In the genomic region with DNA sequence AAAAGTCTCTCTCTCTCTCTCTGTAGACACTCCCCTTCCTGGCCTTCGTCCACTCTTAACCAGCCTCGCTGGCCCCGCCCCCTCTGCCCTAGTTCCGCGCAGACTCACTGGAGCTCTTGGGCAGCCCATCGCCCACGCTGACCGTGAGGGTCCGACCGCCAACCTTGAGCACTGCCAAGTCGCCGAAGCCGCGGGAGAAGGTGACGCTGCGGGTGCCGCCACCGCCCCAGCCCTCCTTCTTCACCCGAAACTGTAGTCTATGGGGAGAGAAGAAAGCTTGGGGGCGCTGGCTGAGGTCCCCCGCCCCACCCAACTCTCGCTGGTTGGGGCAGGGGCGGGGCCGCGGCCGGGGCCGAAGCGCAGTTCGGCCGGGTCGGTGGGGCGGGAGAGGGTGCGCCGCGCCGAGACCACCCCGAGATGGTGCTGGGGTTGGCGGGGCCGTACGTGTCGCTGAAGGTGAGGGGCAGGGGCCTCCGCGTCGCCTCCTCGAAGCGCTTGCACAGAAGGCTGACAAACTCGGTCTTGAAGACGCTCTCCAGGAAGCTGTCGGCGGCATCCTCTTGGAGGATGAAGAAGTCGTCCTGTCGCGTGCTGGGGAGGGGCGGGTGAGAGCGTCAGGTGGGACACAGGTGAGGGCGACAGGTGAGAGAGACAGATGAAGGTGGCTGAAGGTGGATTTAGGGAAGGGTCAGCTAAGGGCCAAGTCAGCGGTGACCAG, we compare ENCODE assay signal across 9 cellular contexts. TPM values are rescaled to one million over a fixed set of nuclear protein-coding genes. Genes with fewer than 3 reads are reported as not detected.
A peak's percentile ranks its signal among the peaks of the same experiment; 100 is the strongest.
DNase-seq lines count a peak whose midpoint lies in the region; ATAC-seq, FAIRE-seq and TF ChIP-seq lines count a peak whose summit lies in the region.
"Had no signal": no experiment of that assay in that cellular context is flagged by ENCODE, and none has a peak within 500 bp of the region (broad histone marks: within the 10 kb centered on the region; RNA-seq: fewer than 3 reads in every experiment).

No MANE protein-coding gene starts in this region.

- CTCF ChIA-PET in A549 (lab: Yijun Ruan, JAX) = interaction anchor here (0.8 to 3.3 kb wide), 4 partner anchors 8 to 60 kb away, joined by 3 to 17 read pairs (median 8); a partner anchor contains a TSS
- CTCF ChIA-PET in naive thymus-derived CD4-positive, alpha-beta T cell (lab: Charles Lee) = interaction anchor here (1.4 to 6.5 kb wide), 2 partner anchors 11 to 52 kb away, joined by 3 to 35 read pairs; a partner anchor contains a TSS

- no peaks in the 10 kb centered on the region for H3K27me3 Mint-ChIP-seq in naive thymus-derived CD4-positive, alpha-beta T cell

- peaks cover 0 to 44% (median 0%) of the 10 kb centered on the region in 5 donors for H3K36me3 Mint-ChIP-seq in naive thymus-derived CD4-positive, alpha-beta T cell

- no peak for FAIRE-seq in A549 (lab: Jason Lieb, UNC)
- FAIRE-seq: GM12878 had no signal

- no peak for TF ChIP-seq EP300 in A549 (IDR thresholded peaks at IDR 0.05)

- intact Hi-C loops in naive thymus-derived CD4-positive, alpha-beta T cell (cut with micrococcal nuclease) = no loop called here

- no peak for TF ChIP-seq RAD21 in A549 (conservative IDR thresholded peaks at IDR 0.05 in 1 of 2, IDR thresholded peaks at IDR 0.05 in 1 of 2)

- peak overlapping the region in 6 of 9 donors; percentile 19 to 77 (median 58) for H3K27ac Mint-ChIP-seq in naive thymus-derived CD4-positive, alpha-beta T cell

- peak; percentile 85 for TF ChIP-seq POLR2A in A549 (IDR thresholded peaks at IDR 0.05; ENCODE audit: low read length)

- H3K4me1 ChIP-seq in A549 = peaks cover 4% of the 10 kb centered on the region; the same call in 1 of the 3 replicates
- peaks cover 0 to 11% of the 10 kb centered on the region in 2 donors for H3K4me1 ChIP-seq in naive thymus-derived CD4-positive, alpha-beta T cell (ENCODE audit: control insufficient read depth in 2 of 2, insufficient read depth in 2 of 2, low read length in 2 of 2)

- POLR2A ChIA-PET in A549 (lab: Yijun Ruan, JAX) = interaction anchor here (0.6 to 2.7 kb wide), 4 partner anchors 13 to 219 kb away, joined by 5 to 39 read pairs (median 5); a partner anchor contains a TSS
- POLR2A ChIA-PET in naive thymus-derived CD4-positive, alpha-beta T cell (lab: Charles Lee) = interaction anchor here (0.6 kb wide), 1 partner anchor 9 kb away, joined by 4 read pairs; no protein-coding TSS in a partner anchor

- H3K27me3 ChIP-seq in naive thymus-derived CD4-positive, alpha-beta T cell (ENCODE audit: control insufficient read depth in 2 of 2, insufficient read depth in 2 of 2, low read length in 2 of 2) = no peaks in the 10 kb centered on the region

- H3K27ac ChIP-seq in A549 = peak overlapping the region; percentile 76 to 92
- H3K27ac ChIP-seq in naive thymus-derived CD4-positive, alpha-beta T cell (ENCODE audit: low read depth, low read length) = no peak overlapping the region

- H3K9me3 ChIP-seq in A549 = no peaks in the 10 kb centered on the region
- no peaks in the 10 kb centered on the region for H3K9me3 ChIP-seq in naive thymus-derived CD4-positive, alpha-beta T cell (ENCODE audit: control insufficient read depth in 2 of 3, low read length in 3 of 3)

- H3K4me3 Mint-ChIP-seq in naive thymus-derived CD4-positive, alpha-beta T cell = peak overlapping the region in 1 of 10 donors; percentile 47

- no peak for TF ChIP-seq CTCF in A549 (IDR thresholded peaks at IDR 0.05)
- TF ChIP-seq CTCF in fibroblast of villous mesenchyme (IDR thresholded peaks at IDR 0.05; ENCODE audit: insufficient read depth, low read depth, low read length) = no peak

- H3K4me1 Mint-ChIP-seq in naive thymus-derived CD4-positive, alpha-beta T cell = peaks cover 9 to 26% (median 23%) of the 10 kb centered on the region in 7 donors

- 23% methylated on average over 6 of the region's 57 CpGs for WGBS in A549 (ENCODE audit: missing lambda C conversion rate)

- H3K4me2 ChIP-seq in A549 = peak overlapping the region; percentile 97

- peak; percentile 83 to 86 for ATAC-seq in A549
- ATAC-seq in naive thymus-derived CD4-positive, alpha-beta T cell = no peak

- peak overlapping the region; percentile 69 for H3K4me3 ChIP-seq in A549
- H3K4me3 ChIP-seq in fibroblast of villous mesenchyme (ENCODE audit: low read depth, low read length) = peak overlapping the region; percentile 88
- H3K4me3 ChIP-seq in naive thymus-derived CD4-positive, alpha-beta T cell (ENCODE audit: low read length) = no peak overlapping the region
- H3K4me3 ChIP-seq: GM12878 had no signal

- H3K36me3 ChIP-seq in naive thymus-derived CD4-positive, alpha-beta T cell (ENCODE audit: control insufficient read depth in 2 of 3, insufficient read depth in 3 of 3, low read length in 3 of 3) = peaks cover 0 to 38% (median 0%) of the 10 kb centered on the region in 3 experiments

- H3K9me3 Mint-ChIP-seq in naive thymus-derived CD4-positive, alpha-beta T cell = no peaks in the 10 kb centered on the region

- DNase-seq in A549 (ENCODE audit: low read depth in 1 of 2, low spot score in 1 of 2) (peak; percentile 67 to 86), HK-2 (ENCODE audit: unreplicated experiment) (peak; percentile 90), SW 1271 (lab: John Stamatoyannopoulos, UW) (peak; percentile 74 to 85), fibroblast of villous mesenchyme (ENCODE audit: low read depth) (peak; percentile 91), NCI-H2107 (lab: John Stamatoyannopoulos, UW) (no peak), activated gamma-delta T cell treated with Interleukin-2 at 50 U/mL for 16 hours (no peak)
- no peak for DNase-seq in naive thymus-derived CD4-positive, alpha-beta T cell
- DNase-seq in activated CD4-positive, alpha-beta T cell treated with anti-CD3 and anti-CD28 coated beads for 4 hours = no peak

TF ChIP-seq in A549, 52 proteins besides CTCF, POLR2A, EP300 and RAD21 (continues in another document):
- TF ChIP-seq TP53 (CRISPR knock-in tag; IDR thresholded peaks at IDR 0.05) = no peak
- no peak for TF ChIP-seq EHMT2 (IDR thresholded peaks at IDR 0.05; ENCODE audit: low read depth)
- TF ChIP-seq, protein P1, sequence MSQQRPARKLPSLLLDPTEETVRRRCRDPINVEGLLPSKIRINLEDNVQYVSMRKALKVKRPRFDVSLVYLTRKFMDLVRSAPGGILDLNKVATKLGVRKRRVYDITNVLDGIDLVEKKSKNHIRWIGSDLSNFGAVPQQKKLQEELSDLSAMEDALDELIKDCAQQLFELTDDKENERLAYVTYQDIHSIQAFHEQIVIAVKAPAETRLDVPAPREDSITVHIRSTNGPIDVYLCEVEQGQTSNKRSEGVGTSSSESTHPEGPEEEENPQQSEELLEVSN (IDR thresholded peaks at IDR 0.05; ENCODE audit: borderline replicate concordance, low read depth) = 0 out of 2 replicates have a peak, but pooled peaks have one; percentile 21
- no peak for TF ChIP-seq RFX5 (IDR thresholded peaks at IDR 0.05)
- TF ChIP-seq ZNF302 (CRISPR knock-in tag; IDR thresholded peaks at IDR 0.05) = no peak
- TF ChIP-seq PHF8 (IDR thresholded peaks at IDR 0.05; ENCODE audit: borderline replicate concordance, low read depth) = no peak
- TF ChIP-seq, protein P2, sequence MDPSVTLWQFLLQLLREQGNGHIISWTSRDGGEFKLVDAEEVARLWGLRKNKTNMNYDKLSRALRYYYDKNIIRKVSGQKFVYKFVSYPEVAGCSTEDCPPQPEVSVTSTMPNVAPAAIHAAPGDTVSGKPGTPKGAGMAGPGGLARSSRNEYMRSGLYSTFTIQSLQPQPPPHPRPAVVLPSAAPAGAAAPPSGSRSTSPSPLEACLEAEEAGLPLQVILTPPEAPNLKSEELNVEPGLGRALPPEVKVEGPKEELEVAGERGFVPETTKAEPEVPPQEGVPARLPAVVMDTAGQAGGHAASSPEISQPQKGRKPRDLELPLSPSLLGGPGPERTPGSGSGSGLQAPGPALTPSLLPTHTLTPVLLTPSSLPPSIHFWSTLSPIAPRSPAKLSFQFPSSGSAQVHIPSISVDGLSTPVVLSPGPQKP (IDR thresholded peaks at IDR 0.05; ENCODE audit: low read depth, low read length) = no peak

RNA-seq across cellular contexts. Expression of a gene that starts 12.5 kb away (rescaled TPM):
- polyA plus RNA-seq in A549 (2011; rRNA removed) (2.8 and 3.3 TPM in 2 replicates), A549 (2017; fragmentation: RNase III; extraction: RNeasy Plus Mini Kit Qiagen cat#74134 plus additional on column Dnase treatment) (20.0 to 22.1 TPM (median 21.5 TPM) in 3 replicates)
- polyA plus RNA-seq in A549 (2012; cell fraction: cytosol; rRNA removed) = 16.0 and 17.8 TPM in 2 replicates
- polyA plus RNA-seq in A549 (2012; cell fraction: nucleus; rRNA removed) = 23.4 and 38.8 TPM in 2 replicates
- polyA minus RNA-seq in A549 (2011; rRNA and poly(A)+ RNA removed) = 0.99 and 4.4 TPM in 2 replicates
- total RNA-seq in fibroblast of villous mesenchyme = 5.2 and 6.4 TPM in 2 replicates
- 10 to 100 TPM; 36.0 to 69.2 (median 60.8) TPM for total RNA-seq in naive thymus-derived CD4-positive, alpha-beta T cell
- 10 to 100 TPM; 20.2 to 25.4 TPM for polyA plus RNA-seq in naive thymus-derived CD4-positive, alpha-beta T cell

RNA-seq across cellular contexts. Expression of a gene that starts 24.1 kb away (rescaled TPM):
- polyA plus RNA-seq in A549 (2011; rRNA removed) = 0.07 TPM in 1 of 2 replicates, not detected in the other
- 0.05 TPM in 2 replicates for polyA plus RNA-seq in A549 (2012; cell fraction: cytosol; rRNA removed)
- 0.49 and 0.56 TPM in 2 replicates for polyA plus RNA-seq in A549 (2012; cell fraction: nucleus; rRNA removed)
- polyA plus RNA-seq in A549 (2017; fragmentation: RNase III; extraction: RNeasy Plus Mini Kit Qiagen cat#74134 plus additional on column Dnase treatment) = 0.08 to 0.28 TPM (median 0.13 TPM) in 3 replicates
- not detected in 2 replicates for polyA minus RNA-seq in A549 (2011; rRNA and poly(A)+ RNA removed)
- total RNA-seq in fibroblast of villous mesenchyme = under 0.01 TPM in 1 of 2 replicates, not detected in the other
- total RNA-seq in naive thymus-derived CD4-positive, alpha-beta T cell = 10 to 100 TPM in 2 of 5 experiments, 1 to 10 TPM in 3; 1.1 to 82.8 (median 3.9) TPM
- under 1 TPM; 0.12 to 0.34 TPM for polyA plus RNA-seq in naive thymus-derived CD4-positive, alpha-beta T cell

RNA-seq across cellular contexts. Expression of a gene that starts 50.7 kb away (rescaled TPM):
- polyA plus RNA-seq in A549 (2011; rRNA removed) = 0.37 and 0.95 TPM in 2 replicates
- 0.45 TPM in 2 replicates for polyA plus RNA-seq in A549 (2012; cell fraction: cytosol; rRNA removed)
- polyA plus RNA-seq in A549 (2012; cell fraction: nucleus; rRNA removed) = 0.60 and 0.76 TPM in 2 replicates
- 0.17 to 0.24 TPM (median 0.23 TPM) in 3 replicates for polyA plus RNA-seq in A549 (2017; fragmentation: RNase III; extraction: RNeasy Plus Mini Kit Qiagen cat#74134 plus additional on column Dnase treatment)
- polyA minus RNA-seq in A549 (2011; rRNA and poly(A)+ RNA removed) = 1.2 and 1.9 TPM in 2 replicates
- 0.32 and 1.3 TPM in 2 replicates for total RNA-seq in fibroblast of villous mesenchyme
- 100 to 1,000 TPM in 2 of 5 experiments, 10 to 100 TPM in 3; 25.5 to 472 (median 66.7) TPM for total RNA-seq in naive thymus-derived CD4-positive, alpha-beta T cell
- 1 to 10 TPM in 1 of 2 donors, under 1 TPM in 1; 0.83 to 1.0 TPM for polyA plus RNA-seq in naive thymus-derived CD4-positive, alpha-beta T cell

Comparison
In these comparisons a context has a peak if more than half of its experiments do, and no peak if none do; other contexts are left out.
1. DNase-seq: peak in A549 (2 of 2), HK-2 (single experiment), SW 1271 (2 of 2) and fibroblast of villous mesenchyme (single experiment); none in naive thymus-derived CD4-positive, alpha-beta T cell (0 of 9), NCI-H2107 (single experiment), activated gamma-delta T cell treated with Interleukin-2 at 50 U/mL for 16 hours (single experiment) and activated CD4-positive, alpha-beta T cell treated with anti-CD3 and anti-CD28 coated beads for 4 hours (0 of 2).
2. RNA of a gene that starts 50.7 kb away (total RNA-seq): 25.5 to 472 TPM in naive thymus-derived CD4-positive, alpha-beta T cell; 0.32 to 1.3 TPM in fibroblast of villous mesenchyme; every median in the first group is over 10 times any median in the second.